1 cellular context compared by ENCODE assay signal in genomic region chr12:123472438-123472849, GRCh38.
TF ChIP-seq lines count a peak whose summit lies in the region.

No MANE protein-coding gene starts in this region.

TF ChIP-seq in HepG2, 621 proteins besides CTCF, POLR2A, EP300 and RAD21 (continued from another document):
- TF ChIP-seq HBP1 (CRISPR knock-in tag; IDR thresholded peaks at IDR 0.05; ENCODE audit: low read depth) (peak; percentile 77), TCF7 (IDR thresholded peaks at IDR 0.05; ENCODE audit: low read depth) (peak; percentile 40), DNMT1 (CRISPR knock-in tag; IDR thresholded peaks at IDR 0.05) (peak; percentile 70; the same call in 1 of the 2 replicates), ZBTB1 (CRISPR knock-in tag; IDR thresholded peaks at IDR 0.05; ENCODE audit: borderline replicate concordance) (no peak), ZMYM4 (CRISPR knock-in tag; IDR thresholded peaks at IDR 0.05) (peak; percentile 76), SPEN (CRISPR knock-in tag; IDR thresholded peaks at IDR 0.05; ENCODE audit: low read depth) (peak; percentile 82; the same call in 1 of the 2 replicates), MYC (CRISPR knock-in tag; IDR thresholded peaks at IDR 0.05; ENCODE audit: borderline replicate concordance) (peak; percentile 78; the same call in 1 of the 2 replicates), SAFB2 (CRISPR knock-in tag; IDR thresholded peaks at IDR 0.05; ENCODE audit: borderline replicate concordance, low read depth) (peak; percentile 74; the same call in 1 of the 2 replicates), ZNF292 (CRISPR knock-in tag; IDR thresholded peaks at IDR 0.05; ENCODE audit: borderline replicate concordance, low read depth) (peak; percentile 73; the same call in 1 of the 2 replicates), ZNF547 (CRISPR knock-in tag; IDR thresholded peaks at IDR 0.05) (peak; percentile 65), ZFP37 (CRISPR knock-in tag; IDR thresholded peaks at IDR 0.05; ENCODE audit: borderline replicate concordance) (peak; percentile 72; the same call in 1 of the 2 replicates), ZFP62 (CRISPR knock-in tag; IDR thresholded peaks at IDR 0.05) (no peak), SMARCE1 (IDR thresholded peaks at IDR 0.05; ENCODE audit: borderline replicate concordance) (no peak), ZNF747 (CRISPR knock-in tag; IDR thresholded peaks at IDR 0.05; ENCODE audit: borderline replicate concordance) (peak; percentile 90; the same call in 1 of the 2 replicates), NR2F6 (IDR thresholded peaks at IDR 0.05) (no peak; the same call in none of the 2 replicates), NR2F6 (CRISPR knock-in tag; IDR thresholded peaks at IDR 0.05) (peak; percentile 93), SALL1 (CRISPR knock-in tag; IDR thresholded peaks at IDR 0.05) (peak; percentile 97), CEBPZ (IDR thresholded peaks at IDR 0.05; ENCODE audit: low read length) (no peak), ZBTB14 (CRISPR knock-in tag; IDR thresholded peaks at IDR 0.05) (peak; percentile 41; the same call in 1 of the 2 replicates), ISL2 (CRISPR knock-in tag; IDR thresholded peaks at IDR 0.05) (peak; percentile 75), CC2D1A (CRISPR knock-in tag; IDR thresholded peaks at IDR 0.05) (no peak), KDM5B (CRISPR knock-in tag; IDR thresholded peaks at IDR 0.05; ENCODE audit: borderline replicate concordance) (peak; percentile 26; the same call in 1 of the 2 replicates), PRDM4 (CRISPR knock-in tag; IDR thresholded peaks at IDR 0.05; ENCODE audit: borderline replicate concordance) (no peak), NFAT5 (CRISPR knock-in tag; IDR thresholded peaks at IDR 0.05) (0 out of 2 replicates have a peak, but pooled peaks have one; percentile 51), GFI1 (CRISPR knock-in tag; IDR thresholded peaks at IDR 0.05; ENCODE audit: borderline replicate concordance) (peak; percentile 64), ZNF770 (CRISPR knock-in tag; IDR thresholded peaks at IDR 0.05) (peak; percentile 55; the same call in 1 of the 2 replicates), SP2 (CRISPR knock-in tag; IDR thresholded peaks at IDR 0.05) (no peak), ATF7 (IDR thresholded peaks at IDR 0.05) (no peak), ATF7 (CRISPR knock-in tag; IDR thresholded peaks at IDR 0.05) (no peak), GATA4 (IDR thresholded peaks at IDR 0.05; ENCODE audit: borderline replicate concordance, low read depth) (peak; percentile 66; the same call in 1 of the 2 replicates), PPARG (CRISPR knock-in tag; conservative IDR thresholded peaks at IDR 0.05) (peak; percentile 63), TBX2 (CRISPR knock-in tag; IDR thresholded peaks at IDR 0.05; ENCODE audit: borderline replicate concordance) (peak; percentile 95), YEATS4 (CRISPR knock-in tag; IDR thresholded peaks at IDR 0.05; ENCODE audit: borderline replicate concordance) (peak; percentile 51; the same call in 1 of the 2 replicates), HNF4A (CRISPR knock-in tag; IDR thresholded peaks at IDR 0.05) (peak; percentile 92), NAIF1 (CRISPR knock-in tag; IDR thresholded peaks at IDR 0.05; ENCODE audit: borderline replicate concordance) (no peak), FOXP1 (IDR thresholded peaks at IDR 0.05) (no peak), FOXP1 (CRISPR knock-in tag; IDR thresholded peaks at IDR 0.05) (peak; percentile 71), ZBTB7B (CRISPR knock-in tag; IDR thresholded peaks at IDR 0.05) (peak; percentile 97), ERF (CRISPR knock-in tag; IDR thresholded peaks at IDR 0.05) (peak; percentile 81), SIX1 (CRISPR knock-in tag; IDR thresholded peaks at IDR 0.05; ENCODE audit: borderline replicate concordance) (peak; percentile 65; the same call in 1 of the 2 replicates), ZNF782 (CRISPR knock-in tag; IDR thresholded peaks at IDR 0.05; ENCODE audit: borderline replicate concordance) (no peak)
